8 cellular contexts compared by ENCODE assay signal in genomic region chr19:56080669-56081401, GRCh38. TPM values are rescaled to one million over a fixed set of nuclear protein-coding genes. Genes with fewer than 3 reads are reported as not detected.
A peak's percentile ranks its signal among the peaks of the same experiment; 100 is the strongest.
DNase-seq lines count a peak whose midpoint lies in the region; ATAC-seq and TF ChIP-seq lines count a peak whose summit lies in the region.

No MANE protein-coding gene starts in this region.

- intact Hi-C loops in mucosa of descending colon (cut with DNase I, micrococcal nuclease), result no loop called here

- ATAC-seq in GM18505 (IDR thresholded peaks at IDR 0.05; ENCODE audit: unreplicated experiment) (peak; percentile 78), HG03196 (IDR thresholded peaks at IDR 0.05; ENCODE audit: unreplicated experiment) (peak; percentile 63), mucosa of descending colon (peak; percentile 83)

- no peaks in the 10 kb centered on the region for H3K36me3 ChIP-seq in mucosa of descending colon (ENCODE audit: low read depth)

- H3K4me1 ChIP-seq in mucosa of descending colon (ENCODE audit: low read depth), result peaks cover 8% of the 10 kb centered on the region

- H3K9me3 ChIP-seq in mucosa of descending colon, result no peaks in the 10 kb centered on the region

- no peak overlapping the region for H3K4me3 ChIP-seq in mucosa of descending colon

- peak; percentile 36 for DNase-seq in NCI-H774 (lab: John Stamatoyannopoulos, UW)
- DNase-seq in activated CD8-positive, alpha-beta memory T cell treated with anti-CD3 and anti-CD28 coated beads for 48 hours (ENCODE audit: low read depth in 2 of 3, low spot score in 2 of 3), result peak; percentile 24 to 63 (median 63)
- DNase-seq in epidermal melanocyte (ENCODE audit: insufficient read length, low spot score), result peak; percentile 94
- DNase-seq in mucosa of descending colon, result peak; percentile 76 to 91 (median 82)
- DNase-seq in stimulated activated CD8-positive, alpha-beta memory T cell treated with anti-CD3 and anti-CD28 coated beads, Interleukin-2, amount 100 ng/mL, for 48 hours (ENCODE audit: low read depth in 2 of 2), result peak; percentile 58 to 68

- H3K27ac ChIP-seq in 22Rv1, result no peak overlapping the region

- TF ChIP-seq POLR2A in GM18505 (IDR thresholded peaks at IDR 0.05; ENCODE audit: borderline replicate concordance, extremely low read depth, insufficient read depth, insufficient read length), result peak; percentile 42

- TF ChIP-seq CTCF in 22Rv1 (IDR thresholded peaks at IDR 0.05) (peak; percentile 42), mucosa of descending colon (IDR thresholded peaks at IDR 0.05) (peak; percentile 23)

RNA-seq across cellular contexts. Expression of gene ZNF787, which starts 40.3 kb away (rescaled TPM):
- 10 to 100 TPM; 49.1 to 61.2 (median 56.1) TPM for total RNA-seq in mucosa of descending colon

Comparison
In these comparisons a context has a peak if more than half of its experiments do, and no peak if none do; other contexts are left out.
1. DNase-seq: peak in every context shown above with its lines; median percentile 94 in epidermal melanocyte; 82 in mucosa of descending colon; 63 in activated CD8-positive, alpha-beta memory T cell treated with anti-CD3 and anti-CD28 coated beads for 48 hours; 63 in stimulated activated CD8-positive, alpha-beta memory T cell treated with anti-CD3 and anti-CD28 coated beads, Interleukin-2, amount 100 ng/mL, for 48 hours; 36 in NCI-H774.